In genomic region chr13:103350147-103350546, GRCh38 we compare ENCODE assay signal across 1 cellular context.
TF ChIP-seq lines count a peak whose summit lies in the region.

No MANE protein-coding gene starts in this region.

TF ChIP-seq in GM23338, 12 proteins besides CTCF, POLR2A, EP300 and RAD21 (continued from another document):
- TF ChIP-seq ZNF462 (CRISPR knock-in tag; IDR thresholded peaks at IDR 0.05), result no peak
- no peak for TF ChIP-seq ETS1 (IDR thresholded peaks at IDR 0.05)
